ENCODE assay signal across 1 cellular context in genomic region chr5:169213479-169213878, GRCh38.
A peak's percentile ranks its signal among the peaks of the same experiment; 100 is the strongest.
TF ChIP-seq lines count a peak whose summit lies in the region.

No MANE protein-coding gene starts in this region.

TF ChIP-seq in SK-N-SH, 30 proteins besides CTCF, POLR2A, EP300 and RAD21 (continued from another document):
- no peak for TF ChIP-seq USF1 (IDR thresholded peaks at IDR 0.05; ENCODE audit: borderline replicate concordance, low read depth)
- no peak for TF ChIP-seq SIN3A (IDR thresholded peaks at IDR 0.05; ENCODE audit: borderline replicate concordance, low read depth, low read length)
- peak; percentile 41; the same call in 1 of the 2 replicates for TF ChIP-seq PBX3 (IDR thresholded peaks at IDR 0.05)
- peak; percentile 30; the same call in 1 of the 2 replicates for TF ChIP-seq RXRA (IDR thresholded peaks at IDR 0.05; ENCODE audit: borderline replicate concordance, low read depth)
- TF ChIP-seq FOSL2 (IDR thresholded peaks at IDR 0.05; ENCODE audit: borderline replicate concordance, low read depth), result peak; percentile 59; the same call in 1 of the 2 replicates
- no peak for TF ChIP-seq TAF1 (IDR thresholded peaks at IDR 0.05; ENCODE audit: borderline replicate concordance, low read depth, low read length)
- TF ChIP-seq GATA2 (CRISPR knock-in tag; IDR thresholded peaks at IDR 0.05), result no peak
- TF ChIP-seq TCF12 (IDR thresholded peaks at IDR 0.05), result peak; percentile 64
- no peak for TF ChIP-seq POLR2AphosphoS5 (IDR thresholded peaks at IDR 0.05; ENCODE audit: low read depth, low read length)
- TF ChIP-seq TEAD4 (IDR thresholded peaks at IDR 0.05; ENCODE audit: borderline replicate concordance, insufficient read depth), result no peak
- no peak for TF ChIP-seq USF2 (IDR thresholded peaks at IDR 0.05; ENCODE audit: borderline replicate concordance, low read depth, low read length)
- no peak for TF ChIP-seq GABPA (IDR thresholded peaks at IDR 0.05; ENCODE audit: low read depth)
- no peak for TF ChIP-seq SMC3 (IDR thresholded peaks at IDR 0.05; ENCODE audit: low read depth, low read length)
- no peak for TF ChIP-seq CHD2 (IDR thresholded peaks at IDR 0.05; ENCODE audit: low read length, partially characterized antibody)
- TF ChIP-seq REST (IDR thresholded peaks at IDR 0.05; ENCODE audit: low read depth, low read length), result no peak
- no peak for TF ChIP-seq MEF2A (IDR thresholded peaks at IDR 0.05; ENCODE audit: borderline replicate concordance, low read depth)
TF ChIP-seq in SK-N-SH: peak in this region for 5.
